1 cellular context compared by ENCODE assay signal in the genomic region with DNA sequence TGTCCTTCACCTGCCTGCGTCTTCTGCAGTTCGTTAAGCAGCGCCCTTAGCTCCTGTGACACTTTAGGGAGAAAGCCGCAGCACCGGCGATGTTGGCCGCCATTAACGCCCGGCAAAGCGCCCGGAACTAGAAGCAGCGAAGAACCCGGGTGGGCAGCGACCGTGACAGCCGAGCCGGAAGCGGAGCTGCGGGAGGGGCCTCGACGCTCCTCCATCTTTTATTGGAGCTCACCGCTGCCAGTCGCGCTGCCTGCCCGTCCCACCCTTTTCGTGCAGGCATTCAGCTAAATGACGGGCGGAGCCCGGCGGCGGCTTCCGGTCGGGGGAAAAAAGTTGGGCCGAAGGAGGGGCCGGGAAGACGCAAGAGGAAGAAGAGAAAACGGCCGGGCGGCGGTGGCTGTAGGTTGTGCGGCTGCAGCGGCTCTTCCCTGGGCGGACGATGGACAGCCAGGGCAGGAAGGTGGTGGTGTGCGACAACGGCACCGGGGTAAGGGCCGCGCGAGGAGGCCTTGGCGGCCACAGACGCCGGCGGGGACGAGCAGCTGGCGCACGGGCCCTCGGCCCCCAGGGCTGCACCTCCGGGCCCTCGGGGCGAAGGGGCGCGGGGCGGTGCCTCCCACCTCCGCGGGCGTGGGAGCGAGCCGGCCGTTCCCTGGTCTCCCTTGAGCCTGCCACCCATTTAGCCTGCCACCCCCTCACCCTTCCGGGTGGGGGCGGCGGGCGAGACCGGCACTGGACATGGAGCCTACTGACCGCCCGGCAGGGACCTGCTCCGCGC.
A peak's percentile ranks its signal among the peaks of the same experiment; 100 is the strongest.
TF ChIP-seq lines count a peak whose summit lies in the region.

TSS of gene ACTR2 (plus strand) at position 361 of the 778 bp plus-strand sequence. CDS start at position 440, 79 bp downstream.

TF ChIP-seq in HepG2, 621 proteins besides CTCF, POLR2A, EP300 and RAD21 (continued from another document and continues in another):
- peak; percentile 68; the same call in 1 of the 2 replicates for TF ChIP-seq ZBTB38 (CRISPR knock-in tag; IDR thresholded peaks at IDR 0.05)
- peak; percentile 64; the same call in 1 of the 2 replicates for TF ChIP-seq TEF (CRISPR knock-in tag; IDR thresholded peaks at IDR 0.05)
- peak; percentile 20; the same call in 1 of the 2 replicates for TF ChIP-seq GFI1 (CRISPR knock-in tag; IDR thresholded peaks at IDR 0.05; ENCODE audit: borderline replicate concordance)
- no peak for TF ChIP-seq E2F5 (CRISPR knock-in tag; conservative IDR thresholded peaks at IDR 0.05)
- no peak for TF ChIP-seq MBD4 (IDR thresholded peaks at IDR 0.05; ENCODE audit: borderline replicate concordance, low read length)
- no peak for TF ChIP-seq TCF12 (IDR thresholded peaks at IDR 0.05)
- TF ChIP-seq TCF12 (CRISPR knock-in tag; IDR thresholded peaks at IDR 0.05) = peak; percentile 70; the same call in 1 of the 2 replicates
- TF ChIP-seq ZNF660 (CRISPR knock-in tag; IDR thresholded peaks at IDR 0.05; ENCODE audit: borderline replicate concordance, low read depth) = no peak
- TF ChIP-seq ZNF367 (CRISPR knock-in tag; IDR thresholded peaks at IDR 0.05; ENCODE audit: borderline replicate concordance) = no peak; the same call in 1 of the 2 replicates
- TF ChIP-seq PHB2 (IDR thresholded peaks at IDR 0.05; ENCODE audit: partially characterized antibody) = no peak
- TF ChIP-seq RBM39 (IDR thresholded peaks at IDR 0.05; ENCODE audit: low read depth, low read length, poor library complexity, severe bottlenecking) = peak; percentile 95
- TF ChIP-seq ZNF180 (CRISPR knock-in tag; IDR thresholded peaks at IDR 0.05; ENCODE audit: borderline replicate concordance, low read depth) = 0 out of 2 replicates have a peak, but pooled peaks have one; percentile 19
- TF ChIP-seq FOXK2 (IDR thresholded peaks at IDR 0.05) = no peak
- TF ChIP-seq HBP1 (CRISPR knock-in tag; IDR thresholded peaks at IDR 0.05; ENCODE audit: low read depth) = peak; percentile 51; the same call in 1 of the 2 replicates
- TF ChIP-seq, protein P1, sequence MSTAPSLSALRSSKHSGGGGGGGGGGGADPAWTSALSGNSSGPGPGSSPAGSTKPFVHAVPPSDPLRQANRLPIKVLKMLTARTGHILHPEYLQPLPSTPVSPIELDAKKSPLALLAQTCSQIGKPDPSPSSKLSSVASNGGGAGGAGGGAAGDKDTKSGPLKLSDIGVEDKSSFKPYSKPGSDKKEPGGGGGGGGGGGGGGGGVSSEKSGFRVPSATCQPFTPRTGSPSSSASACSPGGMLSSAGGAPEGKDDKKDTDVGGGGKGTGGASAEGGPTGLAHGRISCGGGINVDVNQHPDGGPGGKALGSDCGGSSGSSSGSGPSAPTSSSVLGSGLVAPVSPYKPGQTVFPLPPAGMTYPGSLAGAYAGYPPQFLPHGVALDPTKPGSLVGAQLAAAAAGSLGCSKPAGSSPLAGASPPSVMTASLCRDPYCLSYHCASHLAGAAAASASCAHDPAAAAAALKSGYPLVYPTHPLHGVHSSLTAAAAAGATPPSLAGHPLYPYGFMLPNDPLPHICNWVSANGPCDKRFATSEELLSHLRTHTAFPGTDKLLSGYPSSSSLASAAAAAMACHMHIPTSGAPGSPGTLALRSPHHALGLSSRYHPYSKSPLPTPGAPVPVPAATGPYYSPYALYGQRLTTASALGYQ (CRISPR knock-in tag; IDR thresholded peaks at IDR 0.05) = peak; percentile 32; the same call in 1 of the 2 replicates
- no peak; the same call in none of the 2 replicates for TF ChIP-seq TFDP2 (CRISPR knock-in tag; IDR thresholded peaks at IDR 0.05)
- TF ChIP-seq ZNF75D (CRISPR knock-in tag; IDR thresholded peaks at IDR 0.05; ENCODE audit: borderline replicate concordance) = no peak
- peak; percentile 53; the same call in 1 of the 2 replicates for TF ChIP-seq TP53 (CRISPR knock-in tag; conservative IDR thresholded peaks at IDR 0.05)
- no peak for TF ChIP-seq ZNF839 (CRISPR knock-in tag; IDR thresholded peaks at IDR 0.05; ENCODE audit: borderline replicate concordance)
- TF ChIP-seq MTF2 (CRISPR knock-in tag; IDR thresholded peaks at IDR 0.05; ENCODE audit: borderline replicate concordance) = no peak
- TF ChIP-seq ZNF576 (CRISPR knock-in tag; IDR thresholded peaks at IDR 0.05) = no peak; the same call in 1 of the 2 replicates
- TF ChIP-seq, protein P2, sequence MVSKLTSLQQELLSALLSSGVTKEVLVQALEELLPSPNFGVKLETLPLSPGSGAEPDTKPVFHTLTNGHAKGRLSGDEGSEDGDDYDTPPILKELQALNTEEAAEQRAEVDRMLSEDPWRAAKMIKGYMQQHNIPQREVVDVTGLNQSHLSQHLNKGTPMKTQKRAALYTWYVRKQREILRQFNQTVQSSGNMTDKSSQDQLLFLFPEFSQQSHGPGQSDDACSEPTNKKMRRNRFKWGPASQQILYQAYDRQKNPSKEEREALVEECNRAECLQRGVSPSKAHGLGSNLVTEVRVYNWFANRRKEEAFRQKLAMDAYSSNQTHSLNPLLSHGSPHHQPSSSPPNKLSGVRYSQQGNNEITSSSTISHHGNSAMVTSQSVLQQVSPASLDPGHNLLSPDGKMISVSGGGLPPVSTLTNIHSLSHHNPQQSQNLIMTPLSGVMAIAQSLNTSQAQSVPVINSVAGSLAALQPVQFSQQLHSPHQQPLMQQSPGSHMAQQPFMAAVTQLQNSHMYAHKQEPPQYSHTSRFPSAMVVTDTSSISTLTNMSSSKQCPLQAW (CRISPR knock-in tag; IDR thresholded peaks at IDR 0.05) = peak; percentile 80; the same call in 1 of the 2 replicates
- no peak for TF ChIP-seq FIP1L1 (IDR thresholded peaks at IDR 0.05; ENCODE audit: borderline replicate concordance, insufficient read depth, low read depth, low read length)
- TF ChIP-seq SMARCE1 (IDR thresholded peaks at IDR 0.05; ENCODE audit: borderline replicate concordance) = no peak
- peak; percentile 33 for TF ChIP-seq SKI (IDR thresholded peaks at IDR 0.05; ENCODE audit: partially characterized antibody)
- 0 out of 2 replicates have a peak, but pooled peaks have one; percentile 28 for TF ChIP-seq ELK4 (CRISPR knock-in tag; IDR thresholded peaks at IDR 0.05; ENCODE audit: borderline replicate concordance)
- TF ChIP-seq NFKBIZ (CRISPR knock-in tag; IDR thresholded peaks at IDR 0.05) = no peak
- peak; percentile 89 for TF ChIP-seq GABPA (IDR thresholded peaks at IDR 0.05; ENCODE audit: low read depth, low read length)
- peak; percentile 97 for TF ChIP-seq GABPA (CRISPR knock-in tag; IDR thresholded peaks at IDR 0.05; ENCODE audit: low read depth)
- TF ChIP-seq ZNF556 (CRISPR knock-in tag; IDR thresholded peaks at IDR 0.05; ENCODE audit: borderline replicate concordance) = 0 out of 2 replicates have a peak, but pooled peaks have one; percentile 66
- TF ChIP-seq, protein P3, sequence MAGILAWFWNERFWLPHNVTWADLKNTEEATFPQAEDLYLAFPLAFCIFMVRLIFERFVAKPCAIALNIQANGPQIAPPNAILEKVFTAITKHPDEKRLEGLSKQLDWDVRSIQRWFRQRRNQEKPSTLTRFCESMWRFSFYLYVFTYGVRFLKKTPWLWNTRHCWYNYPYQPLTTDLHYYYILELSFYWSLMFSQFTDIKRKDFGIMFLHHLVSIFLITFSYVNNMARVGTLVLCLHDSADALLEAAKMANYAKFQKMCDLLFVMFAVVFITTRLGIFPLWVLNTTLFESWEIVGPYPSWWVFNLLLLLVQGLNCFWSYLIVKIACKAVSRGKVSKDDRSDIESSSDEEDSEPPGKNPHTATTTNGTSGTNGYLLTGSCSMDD (CRISPR knock-in tag; IDR thresholded peaks at IDR 0.05) = no peak
- peak; percentile 74; the same call in 1 of the 2 replicates for TF ChIP-seq MEIS2 (CRISPR knock-in tag; IDR thresholded peaks at IDR 0.05)
- TF ChIP-seq ZNF264 (CRISPR knock-in tag; IDR thresholded peaks at IDR 0.05) = no peak
- peak; percentile 87 for TF ChIP-seq TAF1 (CRISPR knock-in tag; IDR thresholded peaks at IDR 0.05)
- 0 out of 2 replicates have a peak, but pooled peaks have one; percentile 95 for TF ChIP-seq ZNF572 (CRISPR knock-in tag; IDR thresholded peaks at IDR 0.05)
- TF ChIP-seq ZFX (CRISPR knock-in tag; IDR thresholded peaks at IDR 0.05; ENCODE audit: low read depth) = peak; percentile 97
- peak; percentile 71; the same call in 1 of the 2 replicates for TF ChIP-seq GATA4 (IDR thresholded peaks at IDR 0.05; ENCODE audit: borderline replicate concordance, low read depth)
- TF ChIP-seq ZNF615 (CRISPR knock-in tag; IDR thresholded peaks at IDR 0.05; ENCODE audit: borderline replicate concordance) = 0 out of 2 replicates have a peak, but pooled peaks have one; percentile 84
- peak; percentile 95 for TF ChIP-seq NFYB (CRISPR knock-in tag; IDR thresholded peaks at IDR 0.05)
- TF ChIP-seq TEAD3 (CRISPR knock-in tag; optimal IDR thresholded peaks at IDR 0.05; ENCODE audit: borderline replicate concordance) = peak; percentile 51
- TF ChIP-seq ELF4 (CRISPR knock-in tag; IDR thresholded peaks at IDR 0.05; ENCODE audit: borderline replicate concordance) = peak; percentile 77; the same call in 1 of the 2 replicates
- TF ChIP-seq NFIB (CRISPR knock-in tag; IDR thresholded peaks at IDR 0.05; ENCODE audit: borderline replicate concordance) = no peak
- peak; percentile 41; the same call in 1 of the 2 replicates for TF ChIP-seq PLSCR1 (CRISPR knock-in tag; IDR thresholded peaks at IDR 0.05; ENCODE audit: borderline replicate concordance)
- no peak for TF ChIP-seq NCOA1 (CRISPR knock-in tag; IDR thresholded peaks at IDR 0.05)
- peak; percentile 9 for TF ChIP-seq ZNF782 (CRISPR knock-in tag; IDR thresholded peaks at IDR 0.05; ENCODE audit: borderline replicate concordance)
- TF ChIP-seq SCMH1 (CRISPR knock-in tag; IDR thresholded peaks at IDR 0.05; ENCODE audit: borderline replicate concordance) = no peak
- TF ChIP-seq ZSCAN31 (CRISPR knock-in tag; IDR thresholded peaks at IDR 0.05; ENCODE audit: low read depth) = peak; percentile 90
- TF ChIP-seq ISX (CRISPR knock-in tag; conservative IDR thresholded peaks at IDR 0.05) = no peak
- no peak for TF ChIP-seq ZNF564 (CRISPR knock-in tag; IDR thresholded peaks at IDR 0.05)
- TF ChIP-seq GLMP (CRISPR knock-in tag; IDR thresholded peaks at IDR 0.05; ENCODE audit: borderline replicate concordance) = no peak
- TF ChIP-seq HNRNPLL (IDR thresholded peaks at IDR 0.05; ENCODE audit: low read depth, low read length, poor library complexity, severe bottlenecking) = peak; percentile 95
- TF ChIP-seq MYC (CRISPR knock-in tag; IDR thresholded peaks at IDR 0.05; ENCODE audit: borderline replicate concordance) = peak; percentile 80; the same call in 1 of the 2 replicates
- no peak for TF ChIP-seq RFX3 (CRISPR knock-in tag; IDR thresholded peaks at IDR 0.05)
